Comparison of ENCODE assay signal across 8 cellular contexts in genomic region chr19:4604912-4605311, GRCh38.
"Had no signal": no experiment of that assay in that cellular context is flagged by ENCODE, and none has a peak within 500 bp of the region (broad histone marks: within the 10 kb centered on the region; RNA-seq: fewer than 3 reads in every experiment).

No MANE protein-coding gene starts in this region.

- H3K27ac ChIP-seq: HL-60, KMS-11 had no signal

- H3K36me3 ChIP-seq: HAP-1 had no signal

- H3K4me2 ChIP-seq: GM23338, KMS-11 had no signal

- DNase-seq: IMR-90, Karpas-422, KBM-7 had no signal

- H2AFZ ChIP-seq: GM23338 had no signal

- H3K4me3 ChIP-seq: GM23338, HAP-1 had no signal

- H3K9ac ChIP-seq: KMS-11 had no signal

- ATAC-seq: GM23338, HCT116 had no signal

- H3K9me3 ChIP-seq: HAP-1 had no signal
